29 cellular contexts compared by ENCODE assay signal in the genomic region with DNA sequence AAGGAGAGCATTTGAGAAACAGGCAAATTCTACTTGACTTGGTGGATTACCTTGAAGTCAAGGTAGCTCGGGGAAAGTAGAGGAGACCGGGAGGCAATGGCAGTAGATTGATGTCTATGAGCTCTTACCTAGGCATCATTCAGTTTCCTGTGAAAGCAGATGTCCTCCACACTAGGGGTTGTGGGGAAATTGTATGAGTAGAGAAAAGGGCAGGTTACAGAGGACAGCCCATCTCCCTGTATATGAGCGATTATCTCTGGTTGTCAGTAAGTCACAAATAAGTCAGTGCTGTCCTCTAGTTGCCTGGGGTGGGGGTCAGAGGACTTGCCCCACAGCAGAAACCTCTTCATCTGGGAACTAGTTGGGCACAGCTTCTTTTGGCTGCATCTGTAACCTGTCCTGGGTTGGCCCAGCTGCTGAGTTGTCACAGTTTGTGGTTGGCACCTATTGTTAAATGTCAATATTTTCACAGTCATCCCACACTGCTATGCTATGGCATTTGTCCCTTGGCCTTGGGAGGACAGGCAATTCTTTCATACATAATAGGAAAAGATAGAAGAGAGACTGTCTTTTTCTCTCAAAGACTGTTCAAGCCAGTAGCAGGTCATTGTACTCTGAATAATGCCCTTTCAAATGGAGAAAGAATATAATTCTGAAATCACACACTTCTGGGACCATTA. TPM values are rescaled to one million over a fixed set of nuclear protein-coding genes. Genes with fewer than 3 reads are reported as not detected.
DNase-seq lines count a peak whose midpoint lies in the region; ATAC-seq, FAIRE-seq and TF ChIP-seq lines count a peak whose summit lies in the region.
"Had no signal": no experiment of that assay in that cellular context is flagged by ENCODE, and none has a peak within 500 bp of the region (broad histone marks: within the 10 kb centered on the region; RNA-seq: fewer than 3 reads in every experiment).

No MANE protein-coding gene starts in this region.

- BruUV-seq in K562 (replicated peaks; lab: Mats Ljungman, UMichigan), result no TSS peak
- BruUV-seq in Calu3 (replicated peaks; lab: Mats Ljungman, UMichigan), result no TSS peak

- no peaks in the 10 kb centered on the region for H3K36me3 Mint-ChIP-seq in CD8-positive, alpha-beta T cell
- no peaks in the 10 kb centered on the region for H3K36me3 Mint-ChIP-seq in stimulated activated effector memory CD8-positive, alpha-beta T cell treated with anti-CD3 and anti-CD28 coated beads, Interleukin-12 subunit alpha, Interleukin-12 subunit beta, amount 100 ng/mL, for 72 hours
- no peaks in the 10 kb centered on the region for H3K36me3 Mint-ChIP-seq in Calu3 (ENCODE audit: insufficient read depth, unreplicated experiment)

- no peaks in the 10 kb centered on the region for H3K27me3 ChIP-seq in CD8-positive, alpha-beta T cell (ENCODE audit: insufficient read depth, low read length)
- no peaks in the 10 kb centered on the region for H3K27me3 ChIP-seq in K562 (ENCODE audit: control insufficient read depth in 2 of 2, insufficient read depth in 2 of 2, low read length in 2 of 2)
- H3K27me3 ChIP-seq in liver (ENCODE audit: control insufficient read depth in 4 of 4, insufficient read depth in 4 of 4, low read length in 3 of 4), result no peaks in the 10 kb centered on the region
- H3K27me3 ChIP-seq in WERI-Rb-1 (ENCODE audit: insufficient read depth, low read depth, severe bottlenecking), result no peaks in the 10 kb centered on the region
- H3K27me3 ChIP-seq: BE2C, brain microvascular endothelial cell, heart right ventricle had no signal

- H3K4me3 ChIP-seq in CD8-positive, alpha-beta T cell (ENCODE audit: low read depth, low read length), result no peak overlapping the region
- no peak overlapping the region for H3K4me3 ChIP-seq in K562
- no peak overlapping the region for H3K4me3 ChIP-seq in liver (ENCODE audit: low read depth in 1 of 3, low read length in 3 of 3)
- H3K4me3 ChIP-seq in WERI-Rb-1 (ENCODE audit: low read depth, low read length), result no peak overlapping the region
- H3K4me3 ChIP-seq: HAP-1, heart right ventricle had no signal

- CTCF ChIA-PET in CD8-positive, alpha-beta T cell (lab: Charles Lee), result interaction anchor here (0.9 kb wide), 1 partner anchor 14 kb away, joined by 3 read pairs; no protein-coding TSS in a partner anchor
- CTCF ChIA-PET in K562 (lab: Yijun Ruan, JAX; ENCODE audit: low intra/inter-chr PET ratio) (no interaction called here), Calu3 (lab: Charles Lee) (no interaction called here)

- H3K27me3 Mint-ChIP-seq in CD8-positive, alpha-beta T cell (ENCODE audit: low read depth), result no peaks in the 10 kb centered on the region
- no peaks in the 10 kb centered on the region for H3K27me3 Mint-ChIP-seq in Calu3 (ENCODE audit: unreplicated experiment)
- H3K27me3 Mint-ChIP-seq: stimulated activated naive CD8-positive, alpha-beta T cell treated with anti-CD3 and anti-CD28 coated beads, Interleukin-15, Interleukin-2, amounts not matched to agents 100 ng/mL and 50 ng/mL, for 24 hours had no signal

- no peak overlapping the region for H3K4me2 ChIP-seq in K562 (ENCODE audit: insufficient read depth, low read length)

- no peaks in the 10 kb centered on the region for H3K9me1 ChIP-seq in K562 (ENCODE audit: control insufficient read depth, insufficient read depth, low read length)

- no peak for FAIRE-seq in K562 (lab: Jason Lieb, UNC)
- FAIRE-seq: GM18507 had no signal

- no peaks in the 10 kb centered on the region for H3K9me3 Mint-ChIP-seq in CD8-positive, alpha-beta T cell
- H3K9me3 Mint-ChIP-seq in stimulated activated effector memory CD8-positive, alpha-beta T cell treated with anti-CD3 and anti-CD28 coated beads, Interleukin-12 subunit alpha, Interleukin-12 subunit beta, amount 100 ng/mL, for 72 hours, result no peaks in the 10 kb centered on the region
- H3K9me3 Mint-ChIP-seq in Calu3 (ENCODE audit: low read depth, unreplicated experiment), result no peaks in the 10 kb centered on the region
- H3K9me3 Mint-ChIP-seq: activated naive CD4-positive, alpha-beta T cell treated with anti-CD3 and anti-CD28 coated beads for 36 hours; activated T-helper 1 cell treated with anti-CD3 and anti-CD28 coated beads, Interleukin-12 subunit alpha, Interleukin-12 subunit beta, Interleukin-2, Interleukin-4 antibody, amounts not matched to agents 30 ng/mL and 10 ng/mL and 1 ng/mL, durations not matched to agents 14 hours and 24 hours and 36 hours; stimulated activated naive CD8-positive, alpha-beta T cell treated with anti-CD3 and anti-CD28 coated beads, Interleukin-15, Interleukin-2, amounts not matched to agents 100 ng/mL and 50 ng/mL, for 24 hours had no signal

- POLR2A ChIA-PET in CD8-positive, alpha-beta T cell (lab: Charles Lee), result interaction anchor here (0.6 to 1.0 kb wide), 3 partner anchors 10 to 14 kb away, joined by 3 read pairs; no protein-coding TSS in a partner anchor
- POLR2A ChIA-PET in K562 (lab: Yijun Ruan, JAX), result interaction anchor here (0.9 to 2.6 kb wide), 4 partner anchors 10 to 20 kb away, joined by 3 to 10 read pairs (median 3); no protein-coding TSS in a partner anchor

- no peaks in the 10 kb centered on the region for H3K79me2 ChIP-seq in K562 (ENCODE audit: control insufficient read depth, insufficient read depth, low read length)

- H3K9ac ChIP-seq in K562 (ENCODE audit: insufficient read depth in 1 of 2, low read depth in 2 of 2, low read length in 2 of 2) (no peak overlapping the region; a peak in 1 of 4 replicates), liver (ENCODE audit: low read depth in 1 of 2, low read length in 2 of 2) (no peak overlapping the region)

- no peak for DNase-seq in CD8-positive, alpha-beta T cell
- DNase-seq in K562 (ENCODE audit: extremely low read depth in 1 of 4, low spot score in 3 of 4) (peak in 1 of 4 experiments; percentile 40), NCI-H510A (lab: John Stamatoyannopoulos, UW) (no peak), Calu3 (no peak), WERI-Rb-1 (no peak)
- DNase-seq in stimulated activated effector memory CD8-positive, alpha-beta T cell treated with anti-CD3 and anti-CD28 coated beads, Interleukin-12 subunit alpha, Interleukin-12 subunit beta, amount 100 ng/mL, for 72 hours (ENCODE audit: low spot score in 2 of 2), result no peak
- DNase-seq: ACHN; activated CD8-positive, alpha-beta memory T cell treated with anti-CD3 and anti-CD28 coated beads, Interleukin-2, amount 50 U/mL, for 4 hours; activated naive CD4-positive, alpha-beta T cell treated with anti-CD3 and anti-CD28 coated beads for 36 hours; amniotic stem cell; BE2C; brain microvascular endothelial cell; effector CD8-positive, alpha-beta T cell; heart right ventricle; left cardiac atrium; mesendoderm; NCI-H1048; NCI-H187; NCI-H524 treated with DMSO at 0.1 percent for 48 hours; T-helper 2 cell; trophoblast cell had no signal

- TF ChIP-seq RAD21 in K562 (CRISPR knock-in tag; conservative IDR thresholded peaks at IDR 0.05 in 1 of 2, IDR thresholded peaks at IDR 0.05 in 1 of 2) (no peak), liver (IDR thresholded peaks at IDR 0.05) (no peak)

- H2AFZ ChIP-seq in K562 (ENCODE audit: low read depth, low read length), result peak overlapping the region; percentile 91

- no peaks in the 10 kb centered on the region for H3K9me3 ChIP-seq in CD8-positive, alpha-beta T cell (ENCODE audit: low read length)
- peaks cover 4% of the 10 kb centered on the region; the same call in 1 of the 2 replicates for H3K9me3 ChIP-seq in K562 (replicated peaks; ENCODE audit: control insufficient read depth, insufficient read depth, low read depth, low read length)
- no peaks in the 10 kb centered on the region for H3K9me3 ChIP-seq in liver (ENCODE audit: control insufficient read depth in 4 of 4, low read length in 3 of 4)
- H3K9me3 ChIP-seq in WERI-Rb-1 (ENCODE audit: severe bottlenecking), result no peaks in the 10 kb centered on the region
- H3K9me3 ChIP-seq: BE2C, HAP-1, heart right ventricle had no signal

- peak overlapping the region; percentile 71 for H3K27ac Mint-ChIP-seq in CD8-positive, alpha-beta T cell
- peak overlapping the region; percentile 26 for H3K27ac Mint-ChIP-seq in stimulated activated effector memory CD8-positive, alpha-beta T cell treated with anti-CD3 and anti-CD28 coated beads, Interleukin-12 subunit alpha, Interleukin-12 subunit beta, amount 100 ng/mL, for 72 hours
- H3K27ac Mint-ChIP-seq in Calu3 (ENCODE audit: unreplicated experiment), result no peak overlapping the region
- H3K27ac Mint-ChIP-seq: activated naive CD4-positive, alpha-beta T cell treated with anti-CD3 and anti-CD28 coated beads for 36 hours; activated T-helper 1 cell treated with anti-CD3 and anti-CD28 coated beads, Interleukin-12 subunit alpha, Interleukin-12 subunit beta, Interleukin-2, Interleukin-4 antibody, amounts not matched to agents 30 ng/mL and 10 ng/mL and 1 ng/mL, durations not matched to agents 14 hours and 24 hours and 36 hours; stimulated activated naive CD8-positive, alpha-beta T cell treated with anti-CD3 and anti-CD28 coated beads, Interleukin-15, Interleukin-2, amounts not matched to agents 100 ng/mL and 50 ng/mL, for 24 hours had no signal

- H3K4me1 ChIP-seq in CD8-positive, alpha-beta T cell (ENCODE audit: insufficient read depth, low read length), result peaks cover 24% of the 10 kb centered on the region
- H3K4me1 ChIP-seq in K562 (replicated peaks in 1 of 2; ENCODE audit: control insufficient read depth in 2 of 2, insufficient read depth in 2 of 2, low read length in 2 of 2) (peaks cover 19 to 30% of the 10 kb centered on the region in 2 experiments; a peak in 4 of 5 replicates), liver (ENCODE audit: control insufficient read depth in 4 of 4, insufficient read depth in 4 of 4, low read length in 3 of 4) (peaks cover 7 to 24% (median 20%) of the 10 kb centered on the region in 4 donors)
- H3K4me1 ChIP-seq: BE2C, HAP-1 had no signal

- TF ChIP-seq CTCF in CD8-positive, alpha-beta T cell (IDR thresholded peaks at IDR 0.05), result no peak
- TF ChIP-seq CTCF in K562 (IDR thresholded peaks at IDR 0.05 in 2 of 3, conservative IDR thresholded peaks at IDR 0.05 in 1 of 3; ENCODE audit: insufficient read depth in 2 of 3, low read depth in 1 of 3, low read length in 3 of 3) (no peak), liver (IDR thresholded peaks at IDR 0.05; ENCODE audit: low read depth, low read length, missing input control) (no peak), Calu3 (IDR thresholded peaks at IDR 0.05; ENCODE audit: unreplicated experiment) (no peak), WERI-Rb-1 (IDR thresholded peaks at IDR 0.05; ENCODE audit: low read depth, low read length) (no peak)

- 53% methylated on average over 3 of the region's 3 CpGs for WGBS in K562 (ENCODE audit: insufficient coverage, low coverage, missing lambda C conversion rate)
- WGBS in liver, result 91% methylated on average over 3 of the region's 3 CpGs

- H3K4me3 Mint-ChIP-seq in CD8-positive, alpha-beta T cell, result no peak overlapping the region
- no peak overlapping the region for H3K4me3 Mint-ChIP-seq in stimulated activated effector memory CD8-positive, alpha-beta T cell treated with anti-CD3 and anti-CD28 coated beads, Interleukin-12 subunit alpha, Interleukin-12 subunit beta, amount 100 ng/mL, for 72 hours
- no peak overlapping the region for H3K4me3 Mint-ChIP-seq in Calu3 (ENCODE audit: low read depth, unreplicated experiment)
- H3K4me3 Mint-ChIP-seq: activated naive CD4-positive, alpha-beta T cell treated with anti-CD3 and anti-CD28 coated beads for 36 hours; activated T-helper 1 cell treated with anti-CD3 and anti-CD28 coated beads, Interleukin-12 subunit alpha, Interleukin-12 subunit beta, Interleukin-2, Interleukin-4 antibody, amounts not matched to agents 30 ng/mL and 10 ng/mL and 1 ng/mL, durations not matched to agents 14 hours and 24 hours and 36 hours; stimulated activated naive CD8-positive, alpha-beta T cell treated with anti-CD3 and anti-CD28 coated beads, Interleukin-15, Interleukin-2, amounts not matched to agents 100 ng/mL and 50 ng/mL, for 24 hours had no signal

- in situ Hi-C loops in K562 (cut with MboI), result no loop called here

- no peaks in the 10 kb centered on the region for H4K20me1 ChIP-seq in K562 (replicated peaks; ENCODE audit: control insufficient read depth, insufficient read depth, low read length)

- ATAC-seq in CD8-positive, alpha-beta T cell, result peak; percentile 29
- peak; percentile 11; the same call in 1 of the 3 replicates for ATAC-seq in K562
- ATAC-seq in stimulated activated effector memory CD8-positive, alpha-beta T cell treated with anti-CD3 and anti-CD28 coated beads, Interleukin-12 subunit alpha, Interleukin-12 subunit beta, amount 100 ng/mL, for 72 hours, result peak; percentile 86
- no peak for ATAC-seq in HG02623 (IDR thresholded peaks at IDR 0.05; ENCODE audit: unreplicated experiment)
- ATAC-seq: left cardiac atrium, Right ventricle myocardium inferior, SK-N-SH treated with all-trans-retinoic acid at 6 μM for 48 hours had no signal

- no peak for TF ChIP-seq EP300 in K562 (IDR thresholded peaks at IDR 0.05; ENCODE audit: low read length)

- no peaks in the 10 kb centered on the region for H3K36me3 ChIP-seq in CD8-positive, alpha-beta T cell (ENCODE audit: insufficient read depth, low read length)
- H3K36me3 ChIP-seq in K562 (ENCODE audit: control insufficient read depth, insufficient read depth, low read length) (no peaks in the 10 kb centered on the region), liver (ENCODE audit: control insufficient read depth in 4 of 4, insufficient read depth in 3 of 4, low read depth in 1 of 4, low read length in 3 of 4) (no peaks in the 10 kb centered on the region), WERI-Rb-1 (no peaks in the 10 kb centered on the region)
- H3K36me3 ChIP-seq: BE2C, brain microvascular endothelial cell, HAP-1, heart right ventricle had no signal

- H3K27ac ChIP-seq in CD8-positive, alpha-beta T cell (ENCODE audit: low read depth, low read length), result no peak overlapping the region
- H3K27ac ChIP-seq in K562 (ENCODE audit: extremely low read depth, low read depth, low read length), result no peak overlapping the region
- no peak overlapping the region for H3K27ac ChIP-seq in liver (ENCODE audit: low read depth in 1 of 2, low read length in 2 of 2)
- no peak overlapping the region for H3K27ac ChIP-seq in WERI-Rb-1
- H3K27ac ChIP-seq: brain microvascular endothelial cell, heart right ventricle had no signal

- H3K4me1 Mint-ChIP-seq in CD8-positive, alpha-beta T cell (ENCODE audit: low read depth), result peaks cover 38% of the 10 kb centered on the region
- peaks cover 31% of the 10 kb centered on the region for H3K4me1 Mint-ChIP-seq in stimulated activated effector memory CD8-positive, alpha-beta T cell treated with anti-CD3 and anti-CD28 coated beads, Interleukin-12 subunit alpha, Interleukin-12 subunit beta, amount 100 ng/mL, for 72 hours
- peaks cover 27% of the 10 kb centered on the region for H3K4me1 Mint-ChIP-seq in Calu3 (ENCODE audit: low read depth, unreplicated experiment)

- no peak for TF ChIP-seq POLR2A in K562 (conservative IDR thresholded peaks at IDR 0.05)

- intact Hi-C loops in CD8-positive, alpha-beta T cell (cut with DNase I, micrococcal nuclease), result no loop called here
- intact Hi-C loops in K562 (cut with micrococcal nuclease) (no loop called here), Calu3 (cut with micrococcal nuclease; ENCODE audit: unreplicated experiment) (no loop called here)

RNA-seq across cellular contexts. Expression of a gene that starts 15.1 kb away (rescaled TPM):
- 10 to 100 TPM; 54.4 to 56.5 TPM for total RNA-seq in CD8-positive, alpha-beta T cell
- 79.9 and 290 TPM in 2 replicates for total RNA-seq in K562 (2011; cell fraction: chromatin; rRNA removed; ENCODE audit: low replicate concordance)
- 32.5 and 39.2 TPM in 2 replicates for total RNA-seq in K562 (2011; cell fraction: nucleolus; rRNA removed)
- 93.6 and 112 TPM in 2 replicates for total RNA-seq in K562 (2011; cell fraction: nucleoplasm; rRNA removed)
- total RNA-seq in K562 (2014; rRNA removed), result 33.8 and 35.2 TPM in 2 replicates
- 70.3 and 74.9 TPM in 2 replicates for total RNA-seq in K562 (2014; rRNA removed; fragmentation: Illumina TruSeq; extraction: Trizol)
- 62.4 and 70.0 TPM in 2 replicates for total RNA-seq in K562 (2015; rRNA removed; fragmentation: Illumina TruSeq; extraction: Trizol)
- 39.3 and 41.9 TPM in 2 replicates for total RNA-seq in K562 (2021)
- polyA plus RNA-seq in K562 (2011; rRNA removed), result 28.0 and 29.1 TPM in 2 replicates
- polyA plus RNA-seq in K562 (2011; cell fraction: cytosol; rRNA removed), result 6.3 and 7.6 TPM in 2 replicates
- 24.7 and 32.5 TPM in 2 replicates for polyA plus RNA-seq in K562 (2011; cell fraction: nucleus; rRNA removed)
- polyA plus RNA-seq in K562 (2012), result 22.8 and 23.3 TPM in 2 replicates
- polyA plus RNA-seq in K562 (2014; fragmentation: Illumina TruSeq; extraction: Trizol), result 25.3 and 33.6 TPM in 2 replicates
- polyA plus RNA-seq in K562 (2014; fragmentation: Nextera tagmentation; extraction: Ambion mirVana), result 10 to 100 TPM; 12.7 to 13.2 TPM
- 21.8 and 26.6 TPM in 2 replicates for polyA plus RNA-seq in K562 (2014; rRNA removed)
- polyA minus RNA-seq in K562 (2011; rRNA and poly(A)+ RNA removed), result 45.9 and 83.5 TPM in 2 replicates
- polyA minus RNA-seq in K562 (2011; cell fraction: cytosol; rRNA and poly(A)+ RNA removed), result 20.1 and 22.1 TPM in 2 replicates
- 52.2 and 112 TPM in 2 replicates for polyA minus RNA-seq in K562 (2011; cell fraction: nucleus; rRNA and poly(A)+ RNA removed)
- total RNA-seq in liver, result 100 to 1,000 TPM in 1 of 2 donors, 10 to 100 TPM in 1; 35.7 to 100 TPM
- polyA plus RNA-seq in liver, result 10 to 100 TPM; 21.3 to 71.1 TPM
- total RNA-seq in Calu3 (2022), result 63.1 and 76.8 TPM in 2 replicates

RNA-seq across cellular contexts. Expression of a gene that starts 53.6 kb away (rescaled TPM):
- total RNA-seq in CD8-positive, alpha-beta T cell, result 10 to 100 TPM; 31.7 to 36.2 TPM
- 55.1 and 138 TPM in 2 replicates for total RNA-seq in K562 (2011; cell fraction: chromatin; rRNA removed; ENCODE audit: low replicate concordance)
- total RNA-seq in K562 (2011; cell fraction: nucleolus; rRNA removed), result 36.5 and 52.5 TPM in 2 replicates
- total RNA-seq in K562 (2011; cell fraction: nucleoplasm; rRNA removed), result 96.8 and 146 TPM in 2 replicates
- total RNA-seq in K562 (2014; rRNA removed), result 44.9 and 53.9 TPM in 2 replicates
- total RNA-seq in K562 (2014; rRNA removed; fragmentation: Illumina TruSeq; extraction: Trizol), result 46.2 and 55.4 TPM in 2 replicates
- 46.0 and 49.4 TPM in 2 replicates for total RNA-seq in K562 (2015; rRNA removed; fragmentation: Illumina TruSeq; extraction: Trizol)
- total RNA-seq in K562 (2021), result 41.6 and 46.6 TPM in 2 replicates
- 24.4 and 37.0 TPM in 2 replicates for polyA plus RNA-seq in K562 (2011; rRNA removed)
- polyA plus RNA-seq in K562 (2011; cell fraction: cytosol; rRNA removed), result 13.0 and 14.1 TPM in 2 replicates
- polyA plus RNA-seq in K562 (2011; cell fraction: nucleus; rRNA removed), result 26.0 and 26.4 TPM in 2 replicates
- polyA plus RNA-seq in K562 (2012), result 31.2 and 44.6 TPM in 2 replicates
- 38.4 and 42.7 TPM in 2 replicates for polyA plus RNA-seq in K562 (2014; fragmentation: Illumina TruSeq; extraction: Trizol)
- polyA plus RNA-seq in K562 (2014; fragmentation: Nextera tagmentation; extraction: Ambion mirVana), result 10 to 100 TPM in 1 of 2 experiments, 1 to 10 TPM in 1; 9.9 to 11.2 TPM
- polyA plus RNA-seq in K562 (2014; rRNA removed), result 40.7 and 46.6 TPM in 2 replicates
- polyA minus RNA-seq in K562 (2011; rRNA and poly(A)+ RNA removed), result 50.0 and 53.0 TPM in 2 replicates
- polyA minus RNA-seq in K562 (2011; cell fraction: cytosol; rRNA and poly(A)+ RNA removed), result 15.2 and 17.1 TPM in 2 replicates
- polyA minus RNA-seq in K562 (2011; cell fraction: nucleus; rRNA and poly(A)+ RNA removed), result 58.3 and 84.4 TPM in 2 replicates
- 10 to 100 TPM; 44.7 to 56.9 TPM for total RNA-seq in liver
- 10 to 100 TPM; 22.6 to 34.8 TPM for polyA plus RNA-seq in liver
- 38.8 and 41.9 TPM in 2 replicates for total RNA-seq in Calu3 (2022)
